21 cellular contexts compared by ENCODE assay signal in the genomic region with DNA sequence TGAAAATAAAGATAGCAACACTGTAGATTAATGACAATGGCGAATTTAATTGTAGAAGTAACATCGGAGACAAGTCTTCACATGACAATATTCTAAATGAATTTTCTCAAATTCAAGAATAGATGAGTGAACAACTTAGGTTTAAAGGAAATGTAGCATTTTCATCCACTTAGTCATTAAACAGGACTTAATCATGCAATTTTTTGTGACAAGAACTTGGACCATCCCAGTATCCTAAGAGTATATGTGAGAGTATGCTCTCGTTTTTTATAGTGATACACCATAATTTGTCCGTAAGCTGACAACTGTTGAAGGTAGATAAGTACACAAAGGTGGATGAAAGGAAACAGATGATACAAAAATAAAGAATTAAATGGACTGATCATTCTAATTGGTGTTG.
DNase-seq lines count a peak whose midpoint lies in the region; ATAC-seq, FAIRE-seq and TF ChIP-seq lines count a peak whose summit lies in the region.
"Had no signal": no experiment of that assay in that cellular context is flagged by ENCODE, and none has a peak within 500 bp of the region (broad histone marks: within the 10 kb centered on the region; RNA-seq: fewer than 3 reads in every experiment).

No MANE protein-coding gene starts in this region.

- H3K27me3 ChIP-seq in ACC112 (ENCODE audit: insufficient read depth, low read length) (no peaks in the 10 kb centered on the region), astrocyte (ENCODE audit: insufficient read depth, low read length) (no peaks in the 10 kb centered on the region), keratinocyte (ENCODE audit: control insufficient read depth, extremely low read depth, insufficient read depth, low read length) (no peaks in the 10 kb centered on the region)
- H3K27me3 ChIP-seq: BE2C, upper lobe of left lung had no signal

- H3K4me1 ChIP-seq in ACC112 (ENCODE audit: control insufficient read depth, insufficient read depth, low read length, unreplicated experiment) (peaks cover 33% of the 10 kb centered on the region), astrocyte (ENCODE audit: insufficient read depth, low read length) (peaks cover 22% of the 10 kb centered on the region), keratinocyte (ENCODE audit: control insufficient read depth, extremely low read depth, insufficient read depth, low read length) (peaks cover 17% of the 10 kb centered on the region)

- H3K27ac Mint-ChIP-seq in astrocyte (ENCODE audit: unreplicated experiment), result no peak overlapping the region
- H3K27ac Mint-ChIP-seq in natural killer cell, result no peak overlapping the region
- H3K27ac Mint-ChIP-seq: activated naive CD4-positive, alpha-beta T cell treated with anti-CD3 and anti-CD28 coated beads, Interleukin-2, amount 10 ng/mL, durations not matched to agents 7 days and 5 days had no signal

- H3K4me3 Mint-ChIP-seq in astrocyte (ENCODE audit: unreplicated experiment) (no peak overlapping the region), natural killer cell (no peak overlapping the region)
- H3K4me3 Mint-ChIP-seq: activated naive CD4-positive, alpha-beta T cell treated with anti-CD3 and anti-CD28 coated beads, Interleukin-2, amount 10 ng/mL, durations not matched to agents 7 days and 5 days; naive thymus-derived CD4-positive, alpha-beta T cell had no signal

- H3K36me3 Mint-ChIP-seq in astrocyte (ENCODE audit: low read depth, unreplicated experiment), result no peaks in the 10 kb centered on the region
- no peaks in the 10 kb centered on the region for H3K36me3 Mint-ChIP-seq in natural killer cell

- H3K79me2 ChIP-seq in ACC112 (ENCODE audit: control insufficient read depth, insufficient read depth, low read length, unreplicated experiment) (peaks cover 75% of the 10 kb centered on the region), astrocyte (ENCODE audit: insufficient read depth, low read length) (peaks cover 100% of the 10 kb centered on the region), keratinocyte (ENCODE audit: control insufficient read depth, insufficient read depth, low read length) (peaks cover 99% of the 10 kb centered on the region)

- no peaks in the 10 kb centered on the region for H3K36me3 ChIP-seq in ACC112 (ENCODE audit: insufficient read depth, low read length)
- H3K36me3 ChIP-seq in astrocyte (ENCODE audit: insufficient read depth, low read length), result peaks cover 4% of the 10 kb centered on the region
- peaks cover 0 to 11% of the 10 kb centered on the region in 2 experiments for H3K36me3 ChIP-seq in keratinocyte (ENCODE audit: control insufficient read depth in 2 of 2, extremely low read depth in 1 of 2, insufficient read depth in 2 of 2, low read length in 2 of 2)
- H3K36me3 ChIP-seq: BE2C, upper lobe of left lung had no signal

- dilution Hi-C loops in keratinocyte (cut with MboI; ENCODE audit: extremely low pct_ligation_motif_present, low sequenced_read_pairs), result no loop called here

- TF ChIP-seq CTCF in astrocyte (IDR thresholded peaks at IDR 0.05; ENCODE audit: insufficient read depth, low read depth, low read length), result no peak
- TF ChIP-seq CTCF in keratinocyte (optimal IDR thresholded peaks at IDR 0.05 in 1 of 3, IDR thresholded peaks at IDR 0.05 in 1 of 3, conservative IDR thresholded peaks at IDR 0.05 in 1 of 3; ENCODE audit: extremely low read depth in 1 of 3, insufficient read depth in 2 of 3, low read length in 3 of 3), result no peak
- TF ChIP-seq CTCF in natural killer cell (IDR thresholded peaks at IDR 0.05), result no peak

- no peak overlapping the region for H3K9ac ChIP-seq in astrocyte (ENCODE audit: low read length)
- H3K9ac ChIP-seq in keratinocyte (ENCODE audit: control insufficient read depth, extremely low read depth, insufficient read depth, low read length), result no peak overlapping the region

- H2AFZ ChIP-seq in ACC112 (ENCODE audit: low read length, unreplicated experiment) (peak overlapping the region; percentile 11), astrocyte (ENCODE audit: low read depth, low read length) (no peak overlapping the region), keratinocyte (ENCODE audit: control insufficient read depth, low read length) (no peak overlapping the region)
- H2AFZ ChIP-seq: PC-9 had no signal

- H3K27ac ChIP-seq in ACC112 (ENCODE audit: low read depth, low read length) (peak overlapping the region; percentile 84), astrocyte (ENCODE audit: low read depth, low read length) (peak overlapping the region; percentile 70), keratinocyte (ENCODE audit: control insufficient read depth, insufficient read depth, low read length) (peak overlapping the region; percentile 65)
- H3K27ac ChIP-seq: PC-9 had no signal

- no peak for ATAC-seq in natural killer cell
- ATAC-seq in HG03571 (IDR thresholded peaks at IDR 0.05; ENCODE audit: unreplicated experiment), result no peak
- ATAC-seq: esophagus mucosa; naive thymus-derived CD4-positive, alpha-beta T cell had no signal

- H3K4me3 ChIP-seq in ACC112 (ENCODE audit: low read depth, low read length) (peak overlapping the region; percentile 41), astrocyte (ENCODE audit: insufficient read depth, low read depth, low read length) (no peak overlapping the region), keratinocyte (ENCODE audit: control insufficient read depth in 2 of 3, extremely low read depth in 1 of 3, insufficient read depth in 2 of 3, low read depth in 1 of 3, low read length in 3 of 3) (peak overlapping the region in 2 of 3 experiments; percentile 11 to 15)
- H3K4me3 ChIP-seq: PC-9, upper lobe of left lung had no signal

- H3K27me3 Mint-ChIP-seq in astrocyte (ENCODE audit: low read depth, unreplicated experiment) (no peaks in the 10 kb centered on the region), natural killer cell (ENCODE audit: low read depth in 2 of 2) (no peaks in the 10 kb centered on the region)
- H3K27me3 Mint-ChIP-seq: activated naive CD4-positive, alpha-beta T cell treated with anti-CD3 and anti-CD28 coated beads, Interleukin-2, amount 10 ng/mL, durations not matched to agents 7 days and 5 days; naive thymus-derived CD4-positive, alpha-beta T cell had no signal

- intact Hi-C loops in natural killer cell (cut with micrococcal nuclease), result no loop called here

- H3K9me3 ChIP-seq in astrocyte (ENCODE audit: insufficient read depth, low read depth, low read length), result no peaks in the 10 kb centered on the region
- H3K9me3 ChIP-seq in keratinocyte (ENCODE audit: control insufficient read depth, low read depth, low read length), result no peaks in the 10 kb centered on the region
- H3K9me3 ChIP-seq: BE2C, upper lobe of left lung had no signal

- H3K9me3 Mint-ChIP-seq in astrocyte (ENCODE audit: unreplicated experiment), result no peaks in the 10 kb centered on the region
- no peaks in the 10 kb centered on the region for H3K9me3 Mint-ChIP-seq in natural killer cell
- H3K9me3 Mint-ChIP-seq: activated naive CD4-positive, alpha-beta T cell treated with anti-CD3 and anti-CD28 coated beads, Interleukin-2, amount 10 ng/mL, durations not matched to agents 7 days and 5 days had no signal

- H4K20me1 ChIP-seq in astrocyte (ENCODE audit: insufficient read depth, low read length) (peaks cover 90% of the 10 kb centered on the region), keratinocyte (ENCODE audit: control insufficient read depth, extremely low read depth, insufficient read depth, low read length) (peaks cover 12% of the 10 kb centered on the region)

- peak; percentile 9 for DNase-seq in HS-27A (ENCODE audit: low read depth)
- DNase-seq in astrocyte (ENCODE audit: low read depth), result peak; percentile 73
- DNase-seq in keratinocyte (ENCODE audit: low read depth, low spot score), result no peak
- no peak for DNase-seq in C1 segment of cervical spinal cord (lab: John Stamatoyannopoulos, UW)
- DNase-seq in natural killer cell, result no peak
- no peak for DNase-seq in OCI-M1 (lab: John Stamatoyannopoulos, UW)
- DNase-seq: activated CD4-positive, alpha-beta T cell treated with anti-CD3 and anti-CD28 coated beads for 48 hours; activated naive CD4-positive, alpha-beta T cell treated with anti-CD3 and anti-CD28 coated beads, Interleukin-2, amount 10 ng/mL, durations not matched to agents 7 days and 5 days; BE2C; left cardiac atrium; mesendoderm; naive thymus-derived CD4-positive, alpha-beta T cell; NCI-H1092 treated with DMSO at 0.1 percent for 48 hours; NCI-H2029; NCI-H345; PC-9; upper lobe of left lung had no signal

- H3K4me1 Mint-ChIP-seq in astrocyte (ENCODE audit: low read depth, unreplicated experiment) (peaks cover 15% of the 10 kb centered on the region), natural killer cell (peaks cover 17 to 32% of the 10 kb centered on the region in 2 donors)

- peak; percentile 76 for FAIRE-seq in astrocyte (lab: Jason Lieb, UNC)
- FAIRE-seq in keratinocyte (lab: Jason Lieb, UNC), result peak; percentile 64
- FAIRE-seq: GM18507 had no signal

- H3K4me2 ChIP-seq in astrocyte (ENCODE audit: low read length), result peak overlapping the region; percentile 65
- peak overlapping the region; percentile 76 for H3K4me2 ChIP-seq in keratinocyte (ENCODE audit: control insufficient read depth, extremely low read depth, insufficient read depth, low read depth, low read length)
- H3K4me2 ChIP-seq: PC-9 had no signal

- no peaks in the 10 kb centered on the region for H3K9me1 ChIP-seq in keratinocyte (ENCODE audit: control insufficient read depth, extremely low read depth, insufficient read depth, low read length)

Comparison
In these comparisons a context has a peak if more than half of its experiments do, and no peak if none do; other contexts are left out.
1. DNase-seq: peak in HS-27A (single experiment) and astrocyte (single experiment); none in keratinocyte (single experiment), C1 segment of cervical spinal cord (0 of 14), natural killer cell (single experiment) and OCI-M1 (single experiment).
2. Peak in every context shown above with its lines, with median percentiles within 50 percentile points of each other: H3K27ac ChIP-seq.